ENCODE assay signal across 9 cellular contexts in the genomic region with DNA sequence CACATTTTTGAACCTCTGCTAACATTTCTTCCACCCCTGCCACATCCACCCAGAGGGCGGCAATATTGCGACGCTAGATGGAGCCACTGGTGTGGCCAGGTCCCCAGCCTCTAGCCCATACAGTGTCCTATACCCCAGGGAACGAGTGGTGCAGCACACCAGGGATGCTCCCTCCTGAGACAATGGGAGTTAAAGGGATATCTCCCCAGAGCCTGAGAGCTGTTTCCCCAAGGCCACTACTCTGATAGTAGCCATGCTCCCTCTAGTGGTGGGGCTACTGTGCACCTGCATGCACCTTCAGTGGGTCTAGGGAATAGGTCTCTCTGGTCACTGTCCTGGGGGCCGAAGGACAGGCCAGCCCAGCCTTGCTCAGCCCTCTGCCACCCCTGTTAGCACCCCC.
DNase-seq lines count a peak whose midpoint lies in the region; ATAC-seq and TF ChIP-seq lines count a peak whose summit lies in the region.
"Had no signal": no experiment of that assay in that cellular context is flagged by ENCODE, and none has a peak within 500 bp of the region (broad histone marks: within the 10 kb centered on the region; RNA-seq: fewer than 3 reads in every experiment).

No MANE protein-coding gene starts in this region.

- H3K36me3 ChIP-seq in GM23248 (ENCODE audit: low read depth) (no peaks in the 10 kb centered on the region), upper lobe of left lung (no peaks in the 10 kb centered on the region)
- H3K36me3 ChIP-seq: thyroid gland had no signal

- in situ Hi-C loops in GM23248 (cut with MboI), result no loop called here

- no peak overlapping the region for H3K4me2 ChIP-seq in GM23248 (ENCODE audit: unreplicated experiment)

- H3K4me1 ChIP-seq in GM23248 (ENCODE audit: insufficient read depth), result no peaks in the 10 kb centered on the region
- H3K4me1 ChIP-seq in upper lobe of left lung, result no peaks in the 10 kb centered on the region
- H3K4me1 ChIP-seq: thyroid gland had no signal

- peak; percentile 57 to 61 for ATAC-seq in upper lobe of left lung (ENCODE audit: low FRiP score in 2 of 2)
- no peak for ATAC-seq in HG03520 (IDR thresholded peaks at IDR 0.05; ENCODE audit: unreplicated experiment)

- H3F3A ChIP-seq in GM23248 (ENCODE audit: insufficient read depth), result no peaks in the 10 kb centered on the region

- no peaks in the 10 kb centered on the region for H4K20me1 ChIP-seq in GM23248 (ENCODE audit: insufficient read depth)

- peak in 5 of 6 experiments; percentile 28 to 49 (median 39) for TF ChIP-seq CTCF in upper lobe of left lung (IDR thresholded peaks at IDR 0.05)

- H3K27me3 ChIP-seq in GM23248 (replicated peaks; ENCODE audit: insufficient read depth) (no peaks in the 10 kb centered on the region), upper lobe of left lung (no peaks in the 10 kb centered on the region)
- H3K27me3 ChIP-seq: thyroid gland had no signal

- no peak overlapping the region for H2AFZ ChIP-seq in GM23248

- H3K9me2 ChIP-seq in GM23248 (ENCODE audit: insufficient read depth), result no peaks in the 10 kb centered on the region

- H3K27ac ChIP-seq in GM23248 (no peak overlapping the region), upper lobe of left lung (no peak overlapping the region), caudate nucleus (ENCODE audit: low read depth, low read length) (no peak overlapping the region)
- H3K27ac ChIP-seq: thyroid gland had no signal

- H3K79me2 ChIP-seq in GM23248 (ENCODE audit: insufficient read depth), result no peaks in the 10 kb centered on the region

- no peaks in the 10 kb centered on the region for H3K9me3 ChIP-seq in GM23248 (ENCODE audit: low read depth)
- H3K9me3 ChIP-seq in upper lobe of left lung, result peaks cover 0 to 5% (median 0%) of the 10 kb centered on the region in 4 donors
- H3K9me3 ChIP-seq: thyroid gland had no signal

- H3K9ac ChIP-seq in GM23248, result no peak overlapping the region

- TF ChIP-seq EP300 in upper lobe of left lung (IDR thresholded peaks at IDR 0.05), result no peak

- H3K4me3 ChIP-seq in GM23248 (no peak overlapping the region), upper lobe of left lung (no peak overlapping the region)
- H3K4me3 ChIP-seq: thyroid gland had no signal

- DNase-seq in NOMO-1 treated with DMSO at 0.1 percent for 48 hours (lab: John Stamatoyannopoulos, UW; ENCODE audit: unreplicated experiment) (peak; percentile 6), NOMO-1 treated with dmso at 0.1 percent for 144 hours (lab: John Stamatoyannopoulos, UW; ENCODE audit: unreplicated experiment) (no peak), GM23248 (peak; percentile 16), NCI-H69 (lab: John Stamatoyannopoulos, UW) (peak; percentile 47), erythroblast (lab: John Stamatoyannopoulos, UW) (peak; percentile 19 to 52), upper lobe of left lung (peak; percentile 13 to 24), caudate nucleus (lab: John Stamatoyannopoulos, UW) (no peak)

- TF ChIP-seq POLR2A in erythroblast (IDR thresholded peaks at IDR 0.05; ENCODE audit: low read length), result no peak
- no peak for TF ChIP-seq POLR2A in upper lobe of left lung (IDR thresholded peaks at IDR 0.05)

- WGBS in GM23248 (ENCODE audit: low coverage in 1 of 2, low lambda C conversion rate in 2 of 2, missing lambda C conversion rate in 2 of 2), 2 experiments, result 24 to 30% methylated on average over 5 of the region's 5 CpGs
- WGBS in upper lobe of left lung, 2 donors, result 52 to 65% methylated on average over 4 to 5 of the region's 5 CpGs

Comparison
In these comparisons a context has a peak if more than half of its experiments do, and no peak if none do; other contexts are left out.
1. DNase-seq: peak in NOMO-1 treated with DMSO at 0.1 percent for 48 hours (single experiment), GM23248 (single experiment), NCI-H69 (single experiment), erythroblast (2 of 2) and upper lobe of left lung (2 of 2); none in NOMO-1 treated with dmso at 0.1 percent for 144 hours (single experiment) and caudate nucleus (0 of 61).